1 cellular context compared by ENCODE assay signal in the genomic region with DNA sequence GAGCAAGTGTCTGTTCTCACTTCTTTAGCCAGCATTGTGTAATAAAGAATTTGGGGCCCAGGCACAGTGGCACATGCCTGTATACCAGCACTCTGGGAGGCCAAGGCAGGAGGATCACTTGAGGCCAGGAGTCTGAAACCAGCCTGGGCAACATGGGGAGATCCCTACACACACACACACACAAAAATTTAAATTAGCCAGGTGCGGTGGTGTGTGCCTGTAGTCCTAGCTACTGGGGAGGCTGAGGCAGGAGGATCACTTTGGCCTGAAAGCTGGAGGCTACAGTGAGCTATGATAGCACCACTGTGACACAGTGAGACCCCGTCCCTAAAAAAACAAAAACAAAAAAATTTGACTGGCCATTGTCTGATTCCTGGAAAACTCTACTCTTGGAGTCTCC.
TF ChIP-seq lines count a peak whose summit lies in the region.

No MANE protein-coding gene starts in this region.

TF ChIP-seq in K562, 482 proteins besides CTCF, POLR2A, EP300 and RAD21:
- TF ChIP-seq, protein P1, sequence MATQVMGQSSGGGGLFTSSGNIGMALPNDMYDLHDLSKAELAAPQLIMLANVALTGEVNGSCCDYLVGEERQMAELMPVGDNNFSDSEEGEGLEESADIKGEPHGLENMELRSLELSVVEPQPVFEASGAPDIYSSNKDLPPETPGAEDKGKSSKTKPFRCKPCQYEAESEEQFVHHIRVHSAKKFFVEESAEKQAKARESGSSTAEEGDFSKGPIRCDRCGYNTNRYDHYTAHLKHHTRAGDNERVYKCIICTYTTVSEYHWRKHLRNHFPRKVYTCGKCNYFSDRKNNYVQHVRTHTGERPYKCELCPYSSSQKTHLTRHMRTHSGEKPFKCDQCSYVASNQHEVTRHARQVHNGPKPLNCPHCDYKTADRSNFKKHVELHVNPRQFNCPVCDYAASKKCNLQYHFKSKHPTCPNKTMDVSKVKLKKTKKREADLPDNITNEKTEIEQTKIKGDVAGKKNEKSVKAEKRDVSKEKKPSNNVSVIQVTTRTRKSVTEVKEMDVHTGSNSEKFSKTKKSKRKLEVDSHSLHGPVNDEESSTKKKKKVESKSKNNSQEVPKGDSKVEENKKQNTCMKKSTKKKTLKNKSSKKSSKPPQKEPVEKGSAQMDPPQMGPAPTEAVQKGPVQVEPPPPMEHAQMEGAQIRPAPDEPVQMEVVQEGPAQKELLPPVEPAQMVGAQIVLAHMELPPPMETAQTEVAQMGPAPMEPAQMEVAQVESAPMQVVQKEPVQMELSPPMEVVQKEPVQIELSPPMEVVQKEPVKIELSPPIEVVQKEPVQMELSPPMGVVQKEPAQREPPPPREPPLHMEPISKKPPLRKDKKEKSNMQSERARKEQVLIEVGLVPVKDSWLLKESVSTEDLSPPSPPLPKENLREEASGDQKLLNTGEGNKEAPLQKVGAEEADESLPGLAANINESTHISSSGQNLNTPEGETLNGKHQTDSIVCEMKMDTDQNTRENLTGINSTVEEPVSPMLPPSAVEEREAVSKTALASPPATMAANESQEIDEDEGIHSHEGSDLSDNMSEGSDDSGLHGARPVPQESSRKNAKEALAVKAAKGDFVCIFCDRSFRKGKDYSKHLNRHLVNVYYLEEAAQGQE (CRISPR knock-in tag; IDR thresholded peaks at IDR 0.05; ENCODE audit: low read depth): no peak
- 0 out of 2 replicates have a peak, but pooled peaks have one; percentile 15 for TF ChIP-seq ZNF121 (CRISPR knock-in tag; conservative IDR thresholded peaks at IDR 0.05)
